ENCODE assay signal across 19 cellular contexts in genomic region chr11:63012450-63013238, GRCh38. TPM values are rescaled to one million over a fixed set of nuclear protein-coding genes. Genes with fewer than 3 reads are reported as not detected.
"Had no signal": no experiment of that assay in that cellular context is flagged by ENCODE, and none has a peak within 500 bp of the region (broad histone marks: within the 10 kb centered on the region; RNA-seq: fewer than 3 reads in every experiment).

No MANE protein-coding gene starts in this region.

- H3K27me3 ChIP-seq: colonic mucosa had no signal

- H3K4me1 ChIP-seq: colonic mucosa, prostate gland, spleen, transverse colon had no signal

- DNase-seq: activated CD4-positive, alpha-beta memory T cell treated with anti-CD3 and anti-CD28 coated beads, Interleukin-2, amount 10 ng/mL, durations not matched to agents 7 days and 5 days; activated CD4-positive, alpha-beta T cell treated with anti-CD3 and anti-CD28 coated beads for 4 hours; activated naive CD4-positive, alpha-beta T cell treated with anti-CD3 and anti-CD28 coated beads, Interleukin-2, amount 10 ng/mL, durations not matched to agents 7 days and 5 days; activated T-cell treated with anti-CD3 and anti-CD28 coated beads, Interleukin-2, amount 50 U/mL, for 24 hours; colonic mucosa; hippocampal formation; left ventricle myocardium superior; mesenchymal stem cell; occipital lobe; spleen; transverse colon had no signal

- H3K27ac ChIP-seq: colonic mucosa, prostate gland, spleen, transverse colon had no signal

- H3K9me3 ChIP-seq: colonic mucosa, prostate gland, spleen, transverse colon had no signal

- ATAC-seq: esophagus mucosa; left ventricle myocardium superior; natural killer cell treated with Interleukin-12 subunit alpha and Interleukin-12 subunit beta and Interleukin-15 and Interleukin-18, amount 100 ng/mL, for 72 hours; sciatic nerve had no signal

- H3K36me3 ChIP-seq: colonic mucosa, prostate gland, spleen, transverse colon had no signal

- H3K4me3 ChIP-seq: colonic mucosa, prostate gland, spleen, transverse colon had no signal

- FAIRE-seq: endometrium, keratinocyte had no signal

RNA-seq across cellular contexts. Expression of gene SLC22A8, which starts 3.0 kb away (rescaled TPM):
- total RNA-seq: activated CD4-positive, alpha-beta memory T cell treated with anti-CD3 and anti-CD28 coated beads, Interleukin-2, amount 10 ng/mL, durations not matched to agents 7 days and 5 days; cardiac septum; colonic mucosa; esophagus mucosa; left ventricle myocardium superior; natural killer cell treated with Interleukin-12 subunit alpha and Interleukin-12 subunit beta and Interleukin-15 and Interleukin-18, amount 100 ng/mL, for 72 hours; sciatic nerve; spleen; T-helper 1 cell treated with Interleukin-12 subunit alpha and Interleukin-12 subunit beta and Interleukin-4 antibody, amounts not matched to agents 30 ng/mL and 1 ng/mL, for 36 hours; transverse colon had no signal
- polyA plus RNA-seq: keratinocyte, spleen had no signal

RNA-seq across cellular contexts. Expression of gene SLC22A6, which starts 27.9 kb away (rescaled TPM):
- total RNA-seq: activated CD4-positive, alpha-beta memory T cell treated with anti-CD3 and anti-CD28 coated beads, Interleukin-2, amount 10 ng/mL, durations not matched to agents 7 days and 5 days; cardiac septum; colonic mucosa; esophagus mucosa; left ventricle myocardium superior; natural killer cell treated with Interleukin-12 subunit alpha and Interleukin-12 subunit beta and Interleukin-15 and Interleukin-18, amount 100 ng/mL, for 72 hours; prostate gland; sciatic nerve; spleen; T-helper 1 cell treated with Interleukin-12 subunit alpha and Interleukin-12 subunit beta and Interleukin-4 antibody, amounts not matched to agents 30 ng/mL and 1 ng/mL, for 36 hours; transverse colon had no signal
- polyA plus RNA-seq: keratinocyte, spleen had no signal
